ENCODE assay signal across 8 cellular contexts in genomic region chr1:58618303-58618702, GRCh38. TPM values are rescaled to one million over a fixed set of nuclear protein-coding genes. Genes with fewer than 3 reads are reported as not detected.
DNase-seq lines count a peak whose midpoint lies in the region; ATAC-seq, FAIRE-seq and TF ChIP-seq lines count a peak whose summit lies in the region.

No MANE protein-coding gene starts in this region.

- peaks cover 33% of the 10 kb centered on the region for H3K4me1 ChIP-seq in body of pancreas
- no peaks in the 10 kb centered on the region for H3K4me1 ChIP-seq in HAP-1

- no peak for TF ChIP-seq CTCF in AG10803 (conservative IDR thresholded peaks at IDR 0.05; ENCODE audit: low read length)
- TF ChIP-seq CTCF in body of pancreas (IDR thresholded peaks at IDR 0.05), result no peak

- TF ChIP-seq POLR2A in body of pancreas (IDR thresholded peaks at IDR 0.05) (no peak), GM12892 (IDR thresholded peaks at IDR 0.05; ENCODE audit: low read depth, low read length) (no peak)

- H3K36me3 ChIP-seq in body of pancreas (replicated peaks in 1 of 2; ENCODE audit: insufficient read depth in 1 of 2, low read depth in 2 of 2), result no peaks in the 10 kb centered on the region
- H3K36me3 ChIP-seq in HAP-1 (replicated peaks), result no peaks in the 10 kb centered on the region

- H3K27me3 ChIP-seq in body of pancreas, result no peaks in the 10 kb centered on the region
- H3K27me3 ChIP-seq in HAP-1 (ENCODE audit: low read depth), result no peaks in the 10 kb centered on the region; the same call in 1 of the 2 replicates

- intact Hi-C loops in body of pancreas (cut with DNase I), result no loop called here

- DNase-seq in AG10803 (ENCODE audit: low read depth) (peak; percentile 96), HS-5 (ENCODE audit: low read depth) (peak; percentile 84), body of pancreas (peak; percentile 42 to 71 (median 56)), lung microvascular endothelial cell (ENCODE audit: low read depth in 2 of 2) (peak; percentile 83 to 98), GM12892 (ENCODE audit: insufficient read length) (no peak), HAP-1 (ENCODE audit: low spot score in 2 of 2) (no peak)
- no peak for DNase-seq in activated naive CD4-positive, alpha-beta T cell (lab: John Stamatoyannopoulos, UW)

- FAIRE-seq in GM12892 (lab: Jason Lieb, UNC), result no peak

- H3K4me3 ChIP-seq in AG10803 (ENCODE audit: low read length) (no peak overlapping the region), body of pancreas (no peak overlapping the region), HAP-1 (no peak overlapping the region)

- ATAC-seq in body of pancreas (peak; percentile 65), HG03175 (IDR thresholded peaks at IDR 0.05; ENCODE audit: unreplicated experiment) (no peak)

- H3K27ac ChIP-seq in body of pancreas, result peak overlapping the region; percentile 6 to 83 (median 48)

- in situ Hi-C loops in HAP-1 (cut with MboI; ENCODE audit: low sequenced_read_pairs), result no loop called here

- 70 to 73% methylated on average over 2 of the region's 2 CpGs for WGBS in body of pancreas, 2 donors

- H3K9me3 ChIP-seq in body of pancreas, result no peaks in the 10 kb centered on the region
- no peaks in the 10 kb centered on the region for H3K9me3 ChIP-seq in HAP-1

RNA-seq across cellular contexts. Expression of gene TACSTD2, which starts 41.3 kb away (rescaled TPM):
- total RNA-seq in body of pancreas (100 to 1,000 TPM; 101 to 106 TPM), lung microvascular endothelial cell (9.6 and 56.2 TPM in 2 replicates)
- 0.11 TPM for polyA plus RNA-seq in GM12892 (2012; ENCODE audit: missing spikeins)

Comparison
In these comparisons a context has a peak if more than half of its experiments do, and no peak if none do; other contexts are left out.
1. DNase-seq: peak in AG10803 (single experiment), HS-5 (single experiment), body of pancreas (4 of 4) and lung microvascular endothelial cell (2 of 2); none in GM12892 (single experiment), activated naive CD4-positive, alpha-beta T cell (0 of 4) and HAP-1 (0 of 2).